8 cellular contexts compared by ENCODE assay signal in genomic region chr5:160118349-160119141, GRCh38. TPM values are rescaled to one million over a fixed set of nuclear protein-coding genes. Genes with fewer than 3 reads are reported as not detected.
DNase-seq lines count a peak whose midpoint lies in the region; ATAC-seq and TF ChIP-seq lines count a peak whose summit lies in the region.

No MANE protein-coding gene starts in this region.

- H3K27ac ChIP-seq in KOPT-K1 (ENCODE audit: low read depth, low read length, poor library complexity, severe bottlenecking) (peak overlapping the region; percentile 86), cingulate gyrus (ENCODE audit: low read depth, low read length) (peak overlapping the region; percentile 96), right lobe of liver (peak overlapping the region; percentile 93 to 96 (median 96))

- intact Hi-C loops in right lobe of liver (cut with DNase I), result no loop called here

- H3K4me1 ChIP-seq in right lobe of liver, result no peaks in the 10 kb centered on the region

- H3K36me3 ChIP-seq in KOPT-K1 (ENCODE audit: insufficient read depth, low read length), result peaks cover 38% of the 10 kb centered on the region
- peaks cover 0 to 13% (median 6%) of the 10 kb centered on the region in 4 donors for H3K36me3 ChIP-seq in right lobe of liver

- no peaks in the 10 kb centered on the region for H3K9me3 ChIP-seq in KOPT-K1 (ENCODE audit: insufficient read depth, low read length, poor library complexity, severe bottlenecking)
- H3K9me3 ChIP-seq in right lobe of liver, result no peaks in the 10 kb centered on the region

- ATAC-seq in GM21723 (IDR thresholded peaks at IDR 0.05; ENCODE audit: unreplicated experiment) (peak; percentile 30), right lobe of liver (peak; percentile 30 to 53 (median 40))

- no peaks in the 10 kb centered on the region for H3K27me3 ChIP-seq in right lobe of liver

- no peak for TF ChIP-seq POLR2A in right lobe of liver (IDR thresholded peaks at IDR 0.05)

- WGBS in right lobe of liver (ENCODE audit: insufficient coverage, low coverage, low lambda C conversion rate, missing lambda C conversion rate), result 2% methylated on average over 10 of the region's 79 CpGs

- DNase-seq in GM03348 (ENCODE audit: low spot score) (peak; percentile 78), right lobe of liver (peak; percentile 61 to 79 (median 70)), SKM-1 treated with dmso at 0.1 percent for 144 hours (lab: John Stamatoyannopoulos, UW; ENCODE audit: unreplicated experiment) (no peak)
- DNase-seq in activated CD4-positive, alpha-beta T cell treated with anti-CD3 and anti-CD28 coated beads for 24 hours (ENCODE audit: low read depth in 2 of 2), result peak; percentile 11 to 18
- DNase-seq in stimulated activated CD4-positive, alpha-beta T cell treated with anti-CD3 and anti-CD28 coated beads, TNF-alpha, amount 100 ng/mL, for 4 hours (ENCODE audit: low read depth in 3 of 3), result peak; percentile 23 to 33 (median 25)

- peak overlapping the region; percentile 90 to 98 (median 94) for H3K4me3 ChIP-seq in right lobe of liver

- TF ChIP-seq CTCF in right lobe of liver (IDR thresholded peaks at IDR 0.05), result peak in 1 of 4 donors; percentile 16

RNA-seq across cellular contexts. Expression of gene PWWP2A, which starts 0.7 kb away (rescaled TPM):
- total RNA-seq in right lobe of liver, result 10 to 100 TPM in 3 of 6 experiments, 1 to 10 TPM in 3; 7.4 to 11.8 (median 9.6) TPM
